In genomic region chr1:65939187-65939586, GRCh38 we compare ENCODE assay signal across 12 cellular contexts.
"Had no signal": no experiment of that assay in that cellular context is flagged by ENCODE, and none has a peak within 500 bp of the region (broad histone marks: within the 10 kb centered on the region; RNA-seq: fewer than 3 reads in every experiment).

No MANE protein-coding gene starts in this region.

- DNase-seq: effector CD4-positive, alpha-beta T cell; endodermal cell; erythroblast; foreskin keratinocyte; immature natural killer cell; left lung; natural killer cell; ovary; right cardiac atrium; stimulated activated CD4-positive, alpha-beta T cell treated with anti-CD3 and anti-CD28 coated beads, Interleukin-2, amount 100 ng/mL, for 48 hours; stimulated activated naive CD8-positive, alpha-beta T cell treated with anti-CD3 and anti-CD28 coated beads, Interleukin-15, Interleukin-2, amounts not matched to agents 100 U/mL and 50 U/mL, for 24 hours had no signal

- ATAC-seq: foreskin keratinocyte; natural killer cell; right cardiac atrium; stimulated activated effector memory CD8-positive, alpha-beta T cell treated with anti-CD3 and anti-CD28 coated beads, Interleukin-12 subunit alpha, Interleukin-12 subunit beta, amount 100 ng/mL, for 72 hours; stimulated activated naive CD8-positive, alpha-beta T cell treated with anti-CD3 and anti-CD28 coated beads, Interleukin-15, Interleukin-2, amounts not matched to agents 100 U/mL and 50 U/mL, for 24 hours had no signal
